14 cellular contexts compared by ENCODE assay signal in genomic region chr22:43174941-43175531, GRCh38. TPM values are rescaled to one million over a fixed set of nuclear protein-coding genes. Genes with fewer than 3 reads are reported as not detected.
DNase-seq lines count a peak whose midpoint lies in the region; ATAC-seq and TF ChIP-seq lines count a peak whose summit lies in the region.
"Had no signal": no experiment of that assay in that cellular context is flagged by ENCODE, and none has a peak within 500 bp of the region (broad histone marks: within the 10 kb centered on the region; RNA-seq: fewer than 3 reads in every experiment).

No MANE protein-coding gene starts in this region.

- no peak for TF ChIP-seq POLR2A in prostate gland (IDR thresholded peaks at IDR 0.05)

- H3K27ac ChIP-seq in HEK293 (ENCODE audit: extremely low read depth, low read depth, low read length) (no peak overlapping the region), prostate gland (no peak overlapping the region), lower lobe of right lung (no peak overlapping the region)
- H3K27ac ChIP-seq: GM23248, Peyer's patch, SJCRH30 had no signal

- TF ChIP-seq CTCF in HEK293 (tag by site-specific recombination; IDR thresholded peaks at IDR 0.05) (no peak), prostate gland (IDR thresholded peaks at IDR 0.05) (peak in 1 of 4 experiments; percentile 15), lower lobe of right lung (IDR thresholded peaks at IDR 0.05) (no peak)

- POLR2A ChIA-PET in HEK293 (lab: Yijun Ruan, JAX) = no interaction called here

- CTCF ChIA-PET in HEK293 (lab: Yijun Ruan, JAX) = no interaction called here

- peak; percentile 80 for ATAC-seq in esophagus mucosa
- ATAC-seq in HG03097 (IDR thresholded peaks at IDR 0.05; ENCODE audit: low FRiP score, unreplicated experiment) = no peak
- no peak for ATAC-seq in lower lobe of right lung

- WGBS in prostate gland = 54% methylated on average over 9 of the region's 9 CpGs

- H3K27me3 ChIP-seq in prostate gland (replicated peaks; ENCODE audit: insufficient read depth) (no peaks in the 10 kb centered on the region), lower lobe of right lung (ENCODE audit: low read depth) (no peaks in the 10 kb centered on the region)
- H3K27me3 ChIP-seq: BE2C, Peyer's patch, SJCRH30 had no signal

- intact Hi-C loops in prostate gland (cut with DNase I) = no loop called here
- intact Hi-C loops in lower lobe of right lung (cut with DNase I) = no loop called here

- H3K4me1 ChIP-seq in HEK293 (ENCODE audit: control insufficient read depth, insufficient read depth, low read length) = no peaks in the 10 kb centered on the region
- no peaks in the 10 kb centered on the region for H3K4me1 ChIP-seq in prostate gland (replicated peaks)
- H3K4me1 ChIP-seq in lower lobe of right lung = no peaks in the 10 kb centered on the region
- H3K4me1 ChIP-seq: BE2C, SJCRH30 had no signal

- H3K4me3 ChIP-seq in HEK293 (ENCODE audit: low read depth, low read length) (no peak overlapping the region), prostate gland (no peak overlapping the region), lower lobe of right lung (no peak overlapping the region)
- H3K4me3 ChIP-seq: GM23248, Peyer's patch, SJCRH30 had no signal

- DNase-seq in NCI-H345 treated with DMSO at 0.1 percent for 48 hours (lab: John Stamatoyannopoulos, UW; ENCODE audit: unreplicated experiment) (peak; percentile 23), prostate gland (ENCODE audit: low spot score) (peak; percentile 42), A172 (ENCODE audit: low spot score) (no peak), lower lobe of right lung (no peak)
- DNase-seq: BE2C, GM23248, NCI-H1436, NCI-H2081 treated with DMSO at 0.1 percent for 48 hours, NCI-H446 treated with DMSO at 0.1 percent for 48 hours, Peyer's patch, SJCRH30 had no signal

- peaks cover 35 to 90% of the 10 kb centered on the region in 2 experiments; a peak in 2 of 3 replicates for H3K36me3 ChIP-seq in HEK293 (ENCODE audit: control insufficient read depth in 2 of 2, insufficient read depth in 1 of 2, low read length in 2 of 2)
- peaks cover 9 to 17% of the 10 kb centered on the region in 2 donors for H3K36me3 ChIP-seq in prostate gland
- peaks cover 74% of the 10 kb centered on the region for H3K36me3 ChIP-seq in lower lobe of right lung

- H3K9me3 ChIP-seq in HEK293 (ENCODE audit: control insufficient read depth, insufficient read depth, low read depth, low read length) = no peaks in the 10 kb centered on the region
- no peaks in the 10 kb centered on the region for H3K9me3 ChIP-seq in prostate gland
- no peaks in the 10 kb centered on the region for H3K9me3 ChIP-seq in lower lobe of right lung
- H3K9me3 ChIP-seq: BE2C, Peyer's patch, SJCRH30 had no signal

TF ChIP-seq in HEK293, 187 proteins besides CTCF, POLR2A, EP300 and RAD21:
- no peak for TF ChIP-seq OVOL3 (tag by site-specific recombination; IDR thresholded peaks at IDR 0.05)
- no peak for TF ChIP-seq PRDM2 (tag by site-specific recombination; IDR thresholded peaks at IDR 0.05; ENCODE audit: borderline replicate concordance)
- TF ChIP-seq GFI1B (tag by site-specific recombination; IDR thresholded peaks at IDR 0.05) = no peak
- TF ChIP-seq ZIC2 (tag by site-specific recombination; IDR thresholded peaks at IDR 0.05) = peak; percentile 84
- TF ChIP-seq ZSCAN4 (tag by site-specific recombination; IDR thresholded peaks at IDR 0.05) = no peak
- no peak for TF ChIP-seq ZNF510 (tag by site-specific recombination; IDR thresholded peaks at IDR 0.05; ENCODE audit: insufficient replicate concordance)
- peak; percentile 38; the same call in 1 of the 2 replicates for TF ChIP-seq ZNF341 (tag by site-specific recombination; IDR thresholded peaks at IDR 0.05; ENCODE audit: low read depth)
- no peak for TF ChIP-seq ZFP41 (tag by site-specific recombination; IDR thresholded peaks at IDR 0.05; ENCODE audit: borderline replicate concordance)

RNA-seq across cellular contexts. Expression of gene TTLL12, which starts 11.9 kb away (rescaled TPM):
- 120 TPM for total RNA-seq in esophagus mucosa
- total RNA-seq in prostate gland = 100 to 1,000 TPM in 1 of 2 donors, 10 to 100 TPM in 1; 62.5 to 118 TPM
- total RNA-seq in A172 (2014; rRNA removed; shearing (Covaris generic)) = 35.3 and 37.1 TPM in 2 replicates
- 21.6 TPM for total RNA-seq in lower lobe of right lung

RNA-seq across cellular contexts. Expression of gene TSPO, which starts 23.7 kb away (rescaled TPM):
- total RNA-seq in esophagus mucosa = 435 TPM
- 100 to 1,000 TPM; 238 to 575 TPM for total RNA-seq in prostate gland
- 258 and 263 TPM in 2 replicates for total RNA-seq in A172 (2014; rRNA removed; shearing (Covaris generic))
- total RNA-seq in lower lobe of right lung = 294 TPM

RNA-seq across cellular contexts. Expression of gene MCAT, which starts 31.8 kb away (rescaled TPM):
- total RNA-seq in esophagus mucosa (14.9 TPM), prostate gland (10 to 100 TPM; 39.1 to 39.9 TPM), lower lobe of right lung (11.7 TPM)
- total RNA-seq in A172 (2014; rRNA removed; shearing (Covaris generic)) = 18.0 and 18.8 TPM in 2 replicates

Comparison
In these comparisons a context has a peak if more than half of its experiments do, and no peak if none do; other contexts are left out.
1. DNase-seq: peak in NCI-H345 treated with DMSO at 0.1 percent for 48 hours (single experiment) and prostate gland (single experiment); none in A172 (single experiment) and lower lobe of right lung (single experiment).